10 cellular contexts compared by ENCODE assay signal in genomic region chr13:109779074-109779473, GRCh38. TPM values are rescaled to one million over a fixed set of nuclear protein-coding genes. Genes with fewer than 3 reads are reported as not detected.
DNase-seq lines count a peak whose midpoint lies in the region; ATAC-seq, FAIRE-seq and TF ChIP-seq lines count a peak whose summit lies in the region.
"Had no signal": no experiment of that assay in that cellular context is flagged by ENCODE, and none has a peak within 500 bp of the region (broad histone marks: within the 10 kb centered on the region; RNA-seq: fewer than 3 reads in every experiment).

No MANE protein-coding gene starts in this region.

- H3K4me3 ChIP-seq in CD8-positive, alpha-beta T cell (ENCODE audit: low read depth, low read length): peak overlapping the region; percentile 15
- no peak overlapping the region for H3K4me3 ChIP-seq in GM12878

- no peaks in the 10 kb centered on the region for H3K27me3 ChIP-seq in CD8-positive, alpha-beta T cell (ENCODE audit: insufficient read depth, low read length)
- no peaks in the 10 kb centered on the region for H3K27me3 ChIP-seq in GM12878 (replicated peaks in 1 of 2; ENCODE audit: control insufficient read depth in 2 of 2, insufficient read depth in 2 of 2, low read length in 1 of 2)

- H3K4me1 ChIP-seq in CD8-positive, alpha-beta T cell (ENCODE audit: insufficient read depth, low read length): peaks cover 40% of the 10 kb centered on the region
- no peaks in the 10 kb centered on the region for H3K4me1 ChIP-seq in GM12878 (ENCODE audit: control insufficient read depth, insufficient read depth, low read length)

- BruUV-seq in GM12878 (replicated peaks; lab: Mats Ljungman, UMichigan): no TSS peak

- peak; percentile 84 for ATAC-seq in CD8-positive, alpha-beta T cell
- ATAC-seq in GM12878 (peak; percentile 58), HG03460 (IDR thresholded peaks at IDR 0.05; ENCODE audit: unreplicated experiment) (no peak)

- DNase-seq in CD8-positive, alpha-beta T cell: peak in 5 of 7 experiments; percentile 27 to 75 (median 63)
- no peak for DNase-seq in GM12878 (ENCODE audit: low read depth, low spot score)
- no peak for DNase-seq in nephron progenitor cell
- DNase-seq in occipital lobe (lab: John Stamatoyannopoulos, UW): no peak
- no peak for DNase-seq in ureter (ENCODE audit: low spot score)
- DNase-seq in NCI-H226: no peak
- DNase-seq: NCI-H1694 treated with DMSO at 0.1 percent for 48 hours had no signal

- H3K4me1 Mint-ChIP-seq in CD8-positive, alpha-beta T cell (ENCODE audit: low read depth): peaks cover 53% of the 10 kb centered on the region
- H3K4me1 Mint-ChIP-seq in nephron progenitor cell: peaks cover 52% of the 10 kb centered on the region

- TF ChIP-seq EP300 in GM12878 (IDR thresholded peaks at IDR 0.05; ENCODE audit: borderline replicate concordance in 1 of 2, control insufficient read depth in 1 of 2, low read depth in 2 of 2, low read length in 2 of 2): no peak

- no peaks in the 10 kb centered on the region for H3K9me3 Mint-ChIP-seq in CD8-positive, alpha-beta T cell
- H3K9me3 Mint-ChIP-seq in nephron progenitor cell: no peaks in the 10 kb centered on the region

- peak overlapping the region; percentile 34 for H3K27ac Mint-ChIP-seq in CD8-positive, alpha-beta T cell
- H3K27ac Mint-ChIP-seq in nephron progenitor cell: no peak overlapping the region

- peaks cover 14% of the 10 kb centered on the region for H3K36me3 Mint-ChIP-seq in CD8-positive, alpha-beta T cell
- peaks cover 22% of the 10 kb centered on the region for H3K36me3 Mint-ChIP-seq in nephron progenitor cell (ENCODE audit: low read depth)

- WGBS in GM12878 (ENCODE audit: insufficient coverage, insufficient replicate concordance, low lambda C conversion rate, missing lambda C conversion rate): 2% methylated on average over 4 of the region's 4 CpGs

- no peak for FAIRE-seq in GM12878 (lab: Jason Lieb, UNC)
- FAIRE-seq: endothelial cell of umbilical vein had no signal

- RAD21 ChIA-PET in GM12878 (lab: Charles Lee; ENCODE audit: unreplicated experiment): interaction anchor here (1.5 kb wide), 1 partner anchor 10 kb away, joined by 3 read pairs; no protein-coding TSS in a partner anchor

- H3K36me3 ChIP-seq in CD8-positive, alpha-beta T cell (ENCODE audit: insufficient read depth, low read length): no peaks in the 10 kb centered on the region
- no peaks in the 10 kb centered on the region for H3K36me3 ChIP-seq in GM12878 (ENCODE audit: control insufficient read depth in 2 of 2, insufficient read depth in 2 of 2, low read length in 1 of 2)

- no peak for TF ChIP-seq RAD21 in GM12878 (IDR thresholded peaks at IDR 0.05; ENCODE audit: insufficient read depth, low read depth, low read length)

- POLR2A ChIA-PET in CD8-positive, alpha-beta T cell (lab: Charles Lee): no interaction called here
- POLR2A ChIA-PET in GM12878 (lab: Charles Lee): no interaction called here

- no peak overlapping the region for H3K27ac ChIP-seq in CD8-positive, alpha-beta T cell (ENCODE audit: low read depth, low read length)
- no peak overlapping the region for H3K27ac ChIP-seq in GM12878 (ENCODE audit: control insufficient read depth, insufficient read depth)

- no peaks in the 10 kb centered on the region for H3K9me3 ChIP-seq in CD8-positive, alpha-beta T cell (ENCODE audit: low read length)
- H3K9me3 ChIP-seq in GM12878 (replicated peaks; ENCODE audit: control insufficient read depth, insufficient read depth, low read length): no peaks in the 10 kb centered on the region; the same call in 2 of the 3 replicates

- H4K20me1 ChIP-seq in GM12878 (ENCODE audit: control insufficient read depth, insufficient read depth): no peaks in the 10 kb centered on the region

- TF ChIP-seq POLR2A in GM12878 (IDR thresholded peaks at IDR 0.05; ENCODE audit: low read depth, low read length): no peak

- in situ Hi-C loops in GM12878 (cut with MboI): no loop called here

- CTCF ChIA-PET in CD8-positive, alpha-beta T cell (lab: Charles Lee): interaction anchor here (1.3 kb wide), 1 partner anchor 28 kb away, joined by 3 read pairs; no protein-coding TSS in a partner anchor
- CTCF ChIA-PET in GM12878 (lab: Yijun Ruan, JAX): no interaction called here

- H3K9ac ChIP-seq in GM12878 (ENCODE audit: control insufficient read depth, insufficient read depth, low read length): no peak overlapping the region

- H3K79me2 ChIP-seq in GM12878 (ENCODE audit: control insufficient read depth, insufficient read depth, low read length): no peaks in the 10 kb centered on the region

- SMC1A ChIA-PET in GM12878 (lab: Charles Lee; ENCODE audit: uncharacterized antibody, unreplicated experiment): no interaction called here

- intact Hi-C loops in CD8-positive, alpha-beta T cell (cut with DNase I, micrococcal nuclease): no loop called here
- intact Hi-C loops in GM12878 (cut with micrococcal nuclease; ENCODE audit: unreplicated experiment): no loop called here

- peak overlapping the region; percentile 49 for H3K4me3 Mint-ChIP-seq in CD8-positive, alpha-beta T cell
- H3K4me3 Mint-ChIP-seq in nephron progenitor cell: peak overlapping the region; percentile 72

- no peak overlapping the region for H2AFZ ChIP-seq in GM12878 (ENCODE audit: control insufficient read depth, low read depth, low read length)

- H3K4me2 ChIP-seq in GM12878 (ENCODE audit: control insufficient read depth, insufficient read depth): no peak overlapping the region

- no peak for TF ChIP-seq CTCF in CD8-positive, alpha-beta T cell (IDR thresholded peaks at IDR 0.05)
- TF ChIP-seq CTCF in GM12878 (IDR thresholded peaks at IDR 0.05 in 2 of 3, conservative IDR thresholded peaks at IDR 0.05 in 1 of 3; ENCODE audit: control insufficient read depth in 2 of 3, extremely low read depth in 1 of 3, insufficient read depth in 1 of 3, low read depth in 3 of 3, low read length in 3 of 3) (no peak), nephron progenitor cell (IDR thresholded peaks at IDR 0.05) (no peak)

- no peaks in the 10 kb centered on the region for H3K27me3 Mint-ChIP-seq in CD8-positive, alpha-beta T cell (ENCODE audit: low read depth)
- peaks cover 4% of the 10 kb centered on the region for H3K27me3 Mint-ChIP-seq in nephron progenitor cell (ENCODE audit: low read depth, poor library complexity)

TF ChIP-seq in PFSK-1, 5 proteins besides CTCF, POLR2A, EP300 and RAD21:
- TF ChIP-seq SIN3A (IDR thresholded peaks at IDR 0.05; ENCODE audit: borderline replicate concordance, insufficient read depth, low read length) (peak; percentile 35; the same call in 1 of the 2 replicates), FOXP2 (optimal IDR thresholded peaks at IDR 0.05; ENCODE audit: borderline replicate concordance, extremely low read depth, extremely low read length, insufficient read depth) (no peak)
TF ChIP-seq in PFSK-1: peak in this region for 1.

TF ChIP-seq in GM12878, 131 proteins besides CTCF, POLR2A, EP300 and RAD21 (continues in another document):
- no peak for TF ChIP-seq E2F4 (IDR thresholded peaks at IDR 0.05; ENCODE audit: low read depth, low read length)
- TF ChIP-seq NBN (IDR thresholded peaks at IDR 0.05): no peak
- TF ChIP-seq CHD4 (IDR thresholded peaks at IDR 0.05): no peak
- TF ChIP-seq KDM1A (IDR thresholded peaks at IDR 0.05; ENCODE audit: borderline replicate concordance): no peak
- no peak for TF ChIP-seq TCF12 (IDR thresholded peaks at IDR 0.05; ENCODE audit: low read depth, low read length)
- TF ChIP-seq POLR2AphosphoS2 (IDR thresholded peaks at IDR 0.05; ENCODE audit: low read depth, low read length): no peak
- TF ChIP-seq SUZ12 (IDR thresholded peaks at IDR 0.05; ENCODE audit: unreplicated experiment): no peak
- no peak for TF ChIP-seq MTA3 (IDR thresholded peaks at IDR 0.05; ENCODE audit: borderline replicate concordance, low read length)
- TF ChIP-seq CHD2 (IDR thresholded peaks at IDR 0.05; ENCODE audit: borderline replicate concordance, low read depth, low read length): no peak
- no peak for TF ChIP-seq SREBF2 (IDR thresholded peaks at IDR 0.05; ENCODE audit: low read length)

RNA-seq across cellular contexts. Expression of gene IRS2, which starts 7.3 kb away (rescaled TPM):
- 100 to 1,000 TPM; 197 to 201 TPM for total RNA-seq in CD8-positive, alpha-beta T cell
- polyA plus RNA-seq in PFSK-1 (2012; ENCODE audit: insufficient read length, low read depth): 23.9 TPM
- not detected in 2 replicates for total RNA-seq in GM12878 (2013; cell fraction: nucleolus; rRNA removed)
- total RNA-seq in GM12878 (2014; rRNA removed) (not detected in 2 replicates), GM12878 (2014; rRNA removed; fragmentation: Illumina TruSeq; extraction: Trizol) (not detected in 2 replicates), GM12878 (2021) (0.08 and 0.10 TPM in 2 replicates), occipital lobe (12.8 TPM), ureter (6.0 TPM)
- 0.08 TPM for polyA plus RNA-seq in GM12878 (2011; ENCODE audit: low read depth)
- polyA plus RNA-seq in GM12878 (2011; rRNA removed) (0.31 and 0.35 TPM in 2 replicates), GM12878 (2014; fragmentation: Illumina TruSeq; extraction: Trizol) (0.01 TPM in 1 of 2 replicates, not detected in the other), GM12878 (2014; fragmentation: Nextera tagmentation; extraction: Ambion mirVana) (under 1 TPM in 1 of 2 experiments, not detected in 1; 0.03 TPM), GM12878 (2014; rRNA removed) (0.03 TPM in 1 of 2 replicates, not detected in the other), GM12878 (2016; fragmentation: Nextera tagmentation; extraction: Ambion mirVana) (not detected)
- polyA plus RNA-seq in GM12878 (2011; cell fraction: cytosol; rRNA removed): 0.15 TPM in 2 replicates
- polyA plus RNA-seq in GM12878 (2011; cell fraction: nucleus; rRNA removed): 0.75 and 0.82 TPM in 2 replicates
- polyA plus RNA-seq in GM12878 (2012): 0.23 and 0.32 TPM in 2 replicates
- 0.15 and 0.31 TPM in 2 replicates for polyA minus RNA-seq in GM12878 (2011; rRNA and poly(A)+ RNA removed)
- 0.10 and 0.53 TPM in 2 replicates for polyA minus RNA-seq in GM12878 (2011; cell fraction: cytosol; rRNA and poly(A)+ RNA removed)
- 1.6 and 2.7 TPM in 2 replicates for polyA minus RNA-seq in GM12878 (2011; cell fraction: nucleus; rRNA and poly(A)+ RNA removed)

Comparison
In these comparisons a context has a peak if more than half of its experiments do, and no peak if none do; other contexts are left out.
1. DNase-seq: peak in CD8-positive, alpha-beta T cell (5 of 7); none in GM12878 (single experiment), nephron progenitor cell (single experiment), occipital lobe (single experiment), ureter (single experiment) and NCI-H226 (single experiment).
2. RNA of gene IRS2, which starts 7.3 kb away (total RNA-seq): 197 to 201 TPM in CD8-positive, alpha-beta T cell; 12.8 TPM in occipital lobe (single experiment), 6.0 TPM in ureter (single experiment) and 0.08 to 0.10 TPM in GM12878; every median in the first group is over 10 times any median in the second.